8 cellular contexts compared by ENCODE assay signal in the genomic region with DNA sequence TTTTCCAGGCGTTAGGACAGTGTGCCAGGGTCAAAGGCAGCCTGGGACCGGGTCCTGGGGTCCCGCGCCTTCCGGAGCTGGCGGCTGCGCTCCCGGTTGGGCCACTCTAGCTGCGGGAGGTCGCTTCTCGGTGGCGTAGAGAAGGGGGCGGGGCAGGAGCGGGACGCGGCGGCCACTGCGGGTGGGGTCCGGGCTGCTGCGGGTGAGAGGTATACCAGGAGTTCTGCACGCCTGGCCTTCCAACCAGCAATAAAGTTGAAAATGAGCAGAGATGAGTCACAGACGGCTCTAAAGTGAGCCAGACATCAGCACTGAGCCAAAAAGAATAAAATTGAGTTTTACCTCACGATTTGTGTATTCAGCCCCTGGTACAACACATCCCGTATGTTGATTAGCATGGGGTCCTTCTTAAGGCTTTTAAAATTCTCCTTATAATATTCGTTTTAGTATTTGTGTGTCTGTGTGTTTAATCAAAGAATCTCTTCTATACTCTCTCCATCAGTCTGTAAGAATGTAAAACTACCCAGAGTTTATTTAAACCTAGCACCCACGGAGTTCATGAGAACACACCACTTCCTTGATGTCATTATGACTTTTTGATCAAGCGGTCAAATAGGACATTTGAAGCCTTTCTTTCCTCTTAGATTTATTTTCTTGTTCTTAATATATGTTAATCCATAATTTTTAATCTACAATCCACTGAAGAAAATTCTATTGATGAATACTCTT. TPM values are rescaled to one million over a fixed set of nuclear protein-coding genes. Genes with fewer than 3 reads are reported as not detected.
DNase-seq lines count a peak whose midpoint lies in the region; ATAC-seq and TF ChIP-seq lines count a peak whose summit lies in the region.

A gene (minus strand): TSS at position 108 of the 729 bp plus-strand sequence. CDS start 107 bp downstream, at position 1.

- H3K27me3 Mint-ChIP-seq in T-helper 2 cell treated with Interferon-gamma antibody and Interleukin-4, amounts not matched to agents 5 μg/mL and 100 μg/mL, for 36 hours (ENCODE audit: low read depth), result peaks cover 4% of the 10 kb centered on the region

- H3K4me1 Mint-ChIP-seq in T-helper 2 cell treated with Interferon-gamma antibody and Interleukin-4, amounts not matched to agents 5 μg/mL and 100 μg/mL, for 36 hours (ENCODE audit: low read depth), result peaks cover 7% of the 10 kb centered on the region

- no peaks in the 10 kb centered on the region for H3K36me3 Mint-ChIP-seq in T-helper 2 cell treated with Interferon-gamma antibody and Interleukin-4, amounts not matched to agents 5 μg/mL and 100 μg/mL, for 36 hours (ENCODE audit: low read depth)

- peaks cover 7% of the 10 kb centered on the region for H3K9me3 Mint-ChIP-seq in T-helper 2 cell treated with Interferon-gamma antibody and Interleukin-4, amounts not matched to agents 5 μg/mL and 100 μg/mL, for 36 hours

- peak within 1 kb of the TSS in 6 of 59 donors; percentile 1 to 63 (median 34) for H3K27ac ChIP-seq in dorsolateral prefrontal cortex
- no peak within 1 kb of the TSS for H3K27ac ChIP-seq in lung (ENCODE audit: low read depth in 1 of 2, low read length in 1 of 2)

- H3K4me1 ChIP-seq in lung (ENCODE audit: control insufficient read depth in 2 of 2, insufficient read depth in 2 of 2, low read length in 2 of 2), result peaks cover 0 to 4% of the 10 kb centered on the region in 2 donors

- H3K4me3 Mint-ChIP-seq in T-helper 2 cell treated with Interferon-gamma antibody and Interleukin-4, amounts not matched to agents 5 μg/mL and 100 μg/mL, for 36 hours, result peak within 1 kb of the TSS; percentile 52

- 12 to 13% methylated on average over 27 of the region's 27 CpGs for WGBS in lung, 2 donors

- no peak for ATAC-seq in lung (ENCODE audit: insufficient read depth, low FRiP score)

- peak; percentile 44 for DNase-seq in A172 (ENCODE audit: low spot score)
- DNase-seq in HPDE6-E6E7 (ENCODE audit: extremely low spot score), result peak; percentile 25
- peak; percentile 46 for DNase-seq in T-helper 2 cell treated with Interferon-gamma antibody and Interleukin-4, amounts not matched to agents 5 μg/mL and 100 μg/mL, for 36 hours (ENCODE audit: low spot score)
- peak in 8 of 10 donors; percentile 31 to 73 (median 42) for DNase-seq in dorsolateral prefrontal cortex
- peak; percentile 31 for DNase-seq in lung (ENCODE audit: low spot score)
- DNase-seq in stimulated activated CD8-positive, alpha-beta memory T cell treated with anti-CD3 and anti-CD28 coated beads, Interleukin-4, amount 100 ng/mL, for 24 hours (ENCODE audit: low read depth), result peak; percentile 11
- DNase-seq in T-helper 9 cell, result no peak
- no peak for DNase-seq in NCI-H2196 (lab: John Stamatoyannopoulos, UW; ENCODE audit: unreplicated experiment)

- peaks cover 0 to 4% of the 10 kb centered on the region in 2 donors for H3K9me3 ChIP-seq in lung (ENCODE audit: control insufficient read depth in 2 of 2, insufficient read depth in 1 of 2, low read length in 1 of 2)

- peak within 1 kb of the TSS; percentile 42 for H3K27ac Mint-ChIP-seq in T-helper 2 cell treated with Interferon-gamma antibody and Interleukin-4, amounts not matched to agents 5 μg/mL and 100 μg/mL, for 36 hours

- TF ChIP-seq CTCF in dorsolateral prefrontal cortex (IDR thresholded peaks at IDR 0.05 in 54 of 56, conservative IDR thresholded peaks at IDR 0.05 in 2 of 56; ENCODE audit: low read depth in 1 of 56, partially characterized antibody in 56 of 56) (no peak), lung (IDR thresholded peaks at IDR 0.05; ENCODE audit: control extremely low read depth, extremely low read depth) (no peak)

- intact Hi-C loops in dorsolateral prefrontal cortex (cut with DNase I), result no loop called here

- peak within 1 kb of the TSS; percentile 38 to 80 (median 63) for H3K4me3 ChIP-seq in dorsolateral prefrontal cortex
- peak within 1 kb of the TSS; percentile 41 for H3K4me3 ChIP-seq in lung

- H3K27me3 ChIP-seq in dorsolateral prefrontal cortex (no peaks in the 10 kb centered on the region), lung (ENCODE audit: control insufficient read depth, insufficient read depth) (no peaks in the 10 kb centered on the region)

- peaks cover 0 to 2% of the 10 kb centered on the region in 2 donors for H3K36me3 ChIP-seq in lung (ENCODE audit: control insufficient read depth in 2 of 2, insufficient read depth in 2 of 2, low read length in 2 of 2)

RNA-seq across cellular contexts. Expression of the gene that starts here (rescaled TPM):
- 1.7 and 2.1 TPM in 2 replicates for total RNA-seq in A172 (2014; rRNA removed; shearing (Covaris generic))
- total RNA-seq in dorsolateral prefrontal cortex (1 to 10 TPM in 69 of 120 experiments, under 1 TPM in 39, not detected in 12; 0.41 to 3.8 (median 1.2) TPM), lung (1 to 10 TPM in 1 of 2 donors, under 1 TPM in 1; 0.40 to 1.4 TPM)
- polyA plus RNA-seq in lung, result under 1 TPM; 0.39 to 0.61 TPM

Comparison
In these comparisons a context has a peak if more than half of its experiments do, and no peak if none do; other contexts are left out.
1. DNase-seq: peak in A172 (single experiment), HPDE6-E6E7 (single experiment), T-helper 2 cell treated with Interferon-gamma antibody and Interleukin-4, amounts not matched to agents 5 μg/mL and 100 μg/mL, for 36 hours (single experiment), dorsolateral prefrontal cortex (8 of 10), lung (single experiment) and stimulated activated CD8-positive, alpha-beta memory T cell treated with anti-CD3 and anti-CD28 coated beads, Interleukin-4, amount 100 ng/mL, for 24 hours (single experiment); none in T-helper 9 cell (single experiment) and NCI-H2196 (single experiment).